In genomic region chr9:36400332-36401178, GRCh38 we compare ENCODE assay signal across 8 cellular contexts. TPM values are rescaled to one million over a fixed set of nuclear protein-coding genes. Genes with fewer than 3 reads are reported as not detected.
A peak's percentile ranks its signal among the peaks of the same experiment; 100 is the strongest.
DNase-seq lines count a peak whose midpoint lies in the region; ATAC-seq, FAIRE-seq and TF ChIP-seq lines count a peak whose summit lies in the region.

No MANE protein-coding gene starts in this region.

- H3K27me3 ChIP-seq in NT2/D1 (ENCODE audit: insufficient read depth, insufficient read length) (no peaks in the 10 kb centered on the region), endothelial cell of umbilical vein (ENCODE audit: control insufficient read depth in 2 of 2, insufficient read depth in 2 of 2, low read length in 2 of 2) (no peaks in the 10 kb centered on the region), mononuclear cell (ENCODE audit: insufficient read depth, low read length) (no peaks in the 10 kb centered on the region)

- no peaks in the 10 kb centered on the region for H3K9me3 ChIP-seq in NT2/D1 (ENCODE audit: insufficient read depth, low read length)
- no peaks in the 10 kb centered on the region for H3K9me3 ChIP-seq in endothelial cell of umbilical vein (replicated peaks; ENCODE audit: control insufficient read depth, insufficient read depth, low read length)
- no peaks in the 10 kb centered on the region for H3K9me3 ChIP-seq in mononuclear cell (ENCODE audit: low read depth, low read length)

- peaks cover 13% of the 10 kb centered on the region for H4K20me1 ChIP-seq in endothelial cell of umbilical vein (replicated peaks; ENCODE audit: control insufficient read depth, extremely low read depth, insufficient read depth, low read length)

- peak; percentile 64 for FAIRE-seq in endothelial cell of umbilical vein (lab: Jason Lieb, UNC)

- H3K27ac ChIP-seq in endothelial cell of umbilical vein (ENCODE audit: insufficient read depth, low read depth, low read length), result peak overlapping the region; percentile 88

- DNase-seq in Caki2 (ENCODE audit: low read depth) (peak; percentile 85), HUDEP-2 (lab: John Stamatoyannopoulos, UW; ENCODE audit: unreplicated experiment in 76 of 76) (peak in 74 of 76 experiments; percentile 28 to 92 (median 81)), NT2/D1 (ENCODE audit: low read depth, low spot score) (peak; percentile 68), endothelial cell of umbilical vein (ENCODE audit: low read depth, low spot score) (peak; percentile 82)
- peak; percentile 98 for DNase-seq in activated CD8-positive, alpha-beta memory T cell treated with anti-CD3 and anti-CD28 coated beads, Interleukin-2, amount 50 U/mL, for 48 hours
- DNase-seq in stimulated activated CD8-positive, alpha-beta memory T cell treated with anti-CD3 and anti-CD28 coated beads, Interleukin-2, amount 100 ng/mL, for 48 hours (ENCODE audit: low read depth in 2 of 2), result peak; percentile 89 to 90

- dilution Hi-C loops in endothelial cell of umbilical vein (cut with MboI; ENCODE audit: extremely low pct_ligation_motif_present, low sequenced_read_pairs), result no loop called here

- peaks cover 50% of the 10 kb centered on the region for H3K79me2 ChIP-seq in endothelial cell of umbilical vein (ENCODE audit: control insufficient read depth, insufficient read depth, low read length)

- peak; percentile 77 for TF ChIP-seq POLR2A in endothelial cell of umbilical vein (IDR thresholded peaks at IDR 0.05; ENCODE audit: low read depth, low read length)

- H3K4me3 ChIP-seq in NT2/D1 (ENCODE audit: insufficient read length, low read depth), result peak overlapping the region; percentile 75
- peak overlapping the region; percentile 92 to 97 (median 95) for H3K4me3 ChIP-seq in endothelial cell of umbilical vein (replicated peaks in 1 of 3; ENCODE audit: insufficient read depth in 1 of 3, low read depth in 1 of 3, low read length in 3 of 3)
- peak overlapping the region; percentile 82 for H3K4me3 ChIP-seq in mononuclear cell (ENCODE audit: low read length)

- intact Hi-C loops in endothelial cell of umbilical vein (cut with micrococcal nuclease), result loop anchor here (1.0 to 5.0 kb wide), 3 partner anchors 88 to 172 kb away; partner anchors contain the start of genes GNE and MELK

- peak overlapping the region; percentile 100 for H3K4me2 ChIP-seq in endothelial cell of umbilical vein (ENCODE audit: insufficient read depth, low read length)

- H3K36me3 ChIP-seq in NT2/D1 (ENCODE audit: insufficient read depth, insufficient read length, low read length) (peaks cover 6% of the 10 kb centered on the region), endothelial cell of umbilical vein (ENCODE audit: control insufficient read depth in 2 of 2, extremely low read depth in 1 of 2, insufficient read depth in 2 of 2, low read length in 2 of 2) (peaks cover 0 to 2% of the 10 kb centered on the region in 2 experiments)

- no peaks in the 10 kb centered on the region for H3K9me1 ChIP-seq in endothelial cell of umbilical vein (replicated peaks; ENCODE audit: control insufficient read depth, extremely low read depth, insufficient read depth, low read length)

- in situ Hi-C loops in Caki2 (cut with HindIII; ENCODE audit: low pct_unique_long_range_greater_than_20kb, low sequenced_read_pairs), result no loop called here

- H3K9ac ChIP-seq in NT2/D1 (ENCODE audit: insufficient read length, low read depth), result peak overlapping the region; percentile 92
- peak overlapping the region; percentile 98 for H3K9ac ChIP-seq in endothelial cell of umbilical vein (replicated peaks; ENCODE audit: extremely low read depth, insufficient read depth, low read length)

- CTCF ChIA-PET in endothelial cell of umbilical vein (lab: Charles Lee), result interaction anchor here (0.6 to 1.9 kb wide), 5 partner anchors 11 to 446 kb away, joined by 3 to 5 read pairs (median 3); no protein-coding TSS in a partner anchor

- POLR2A ChIA-PET in endothelial cell of umbilical vein (lab: Charles Lee), result no interaction called here

- BruUV-seq in endothelial cell of umbilical vein (replicated peaks; lab: Mats Ljungman, UMichigan), result TSS peak; percentile 47

- peak; percentile 63 for ATAC-seq in GM21390 (IDR thresholded peaks at IDR 0.05; ENCODE audit: unreplicated experiment)

- peak overlapping the region; percentile 96 for H2AFZ ChIP-seq in endothelial cell of umbilical vein (ENCODE audit: low read depth, low read length)

- TF ChIP-seq CTCF in endothelial cell of umbilical vein (IDR thresholded peaks at IDR 0.05; ENCODE audit: extremely low read depth in 1 of 2, insufficient read depth in 1 of 2, low read depth in 1 of 2, low read length in 2 of 2), result peak in 1 of 2 donors; percentile 8

- H3K4me1 ChIP-seq in NT2/D1 (ENCODE audit: insufficient read depth, insufficient read length), result peaks cover 2% of the 10 kb centered on the region
- H3K4me1 ChIP-seq in endothelial cell of umbilical vein (ENCODE audit: control insufficient read depth, extremely low read depth, insufficient read depth, low read length), result peaks cover 14% of the 10 kb centered on the region
- peaks cover 29% of the 10 kb centered on the region for H3K4me1 ChIP-seq in mononuclear cell (ENCODE audit: insufficient read depth, low read length)

TF ChIP-seq in endothelial cell of umbilical vein, 7 proteins besides CTCF, POLR2A, EP300 and RAD21:
- no peak for TF ChIP-seq MYC (IDR thresholded peaks at IDR 0.05; ENCODE audit: low read depth, low read length)
- peak; percentile 63 for TF ChIP-seq POLR2AphosphoS5 (IDR thresholded peaks at IDR 0.05; ENCODE audit: insufficient read depth, low read depth, low read length)
- TF ChIP-seq MAX (IDR thresholded peaks at IDR 0.05; ENCODE audit: insufficient read depth, insufficient read length), result no peak
- no peak for TF ChIP-seq GATA2 (IDR thresholded peaks at IDR 0.05; ENCODE audit: insufficient read depth, insufficient read length, low read depth, low read length)
- TF ChIP-seq EZH2 (IDR thresholded peaks at IDR 0.05; ENCODE audit: borderline replicate concordance, low read depth, low read length, severe bottlenecking), result no peak
- no peak for TF ChIP-seq JUN (IDR thresholded peaks at IDR 0.05; ENCODE audit: borderline replicate concordance, insufficient read depth, insufficient read length, low read depth)
- peak; percentile 3 for TF ChIP-seq FOS (IDR thresholded peaks at IDR 0.05; ENCODE audit: borderline replicate concordance, insufficient read depth, low read length)

RNA-seq across cellular contexts. Expression of gene RNF38, which starts 0.5 kb away (rescaled TPM):
- 3.2 and 6.9 TPM in 2 replicates for total RNA-seq in Caki2 (2014; rRNA removed; shearing (Covaris generic); ENCODE audit: low replicate concordance)
- total RNA-seq in endothelial cell of umbilical vein, result 36.7 and 47.2 TPM in 2 replicates
- polyA plus RNA-seq in endothelial cell of umbilical vein, result 36.7 and 37.4 TPM in 2 replicates
- polyA plus RNA-seq in endothelial cell of umbilical vein (2011; cell fraction: cytosol; rRNA removed), result 23.0 and 30.5 TPM in 2 replicates
- polyA plus RNA-seq in endothelial cell of umbilical vein (2011; cell fraction: nucleus; rRNA removed), result 31.5 and 33.5 TPM in 2 replicates
- 19.2 and 23.2 TPM in 2 replicates for polyA plus RNA-seq in endothelial cell of umbilical vein (2012)
- 89.2 and 99.3 TPM in 2 replicates for polyA minus RNA-seq in endothelial cell of umbilical vein
- 13.4 TPM for polyA minus RNA-seq in endothelial cell of umbilical vein (2011; cell fraction: cytosol; rRNA and poly(A)+ RNA removed)
- 35.6 and 46.8 TPM in 2 replicates for polyA minus RNA-seq in endothelial cell of umbilical vein (2011; cell fraction: nucleus; rRNA and poly(A)+ RNA removed)
- 71.8 TPM for total RNA-seq in mononuclear cell

Comparison
In these comparisons a context has a peak if more than half of its experiments do, and no peak if none do; other contexts are left out.
1. Peak in every context shown above with its lines: DNase-seq, ATAC-seq, H3K4me3 ChIP-seq and H3K27ac ChIP-seq.